In genomic region chr1:228745497-228745896, GRCh38 we compare ENCODE assay signal across 28 cellular contexts.
"Had no signal": no experiment of that assay in that cellular context is flagged by ENCODE, and none has a peak within 500 bp of the region (broad histone marks: within the 10 kb centered on the region; RNA-seq: fewer than 3 reads in every experiment).

No MANE protein-coding gene starts in this region.

- H3K4me1 ChIP-seq: left ventricle myocardium inferior, right atrium auricular region, vagina had no signal

- H3K27ac ChIP-seq: heart right ventricle, left ventricle myocardium inferior, neural progenitor cell, neutrophil, pancreas, right atrium auricular region, suprapubic skin, tibial nerve, vagina had no signal

- H3K9ac ChIP-seq: neural progenitor cell had no signal

- DNase-seq: heart right ventricle; islet precursor cell; left colon; left ventricle myocardium inferior; mesendoderm; naive B cell; natural killer cell; nephron progenitor cell; occipital lobe; pancreas; right lobe of liver; stimulated activated CD4-positive, alpha-beta T cell treated with anti-CD3 and anti-CD28 coated beads, Interleukin-12 subunit alpha, Interleukin-12 subunit beta, amount 100 ng/mL, for 4 hours; stimulated activated CD4-positive, alpha-beta T cell treated with anti-CD3 and anti-CD28 coated beads, Interleukin-15, amount 100 ng/mL, for 24 hours; stimulated activated CD4-positive, alpha-beta T cell treated with anti-CD3 and anti-CD28 coated beads, Interleukin-2, amount 100 ng/mL, for 24 hours; stimulated activated CD4-positive, alpha-beta T cell treated with anti-CD3 and anti-CD28 coated beads, Interleukin-4, amount 100 ng/mL, for 1 hour; stimulated activated naive B cell treated with anti-CD40 and anti-IgM and Interleukin-4, amounts not matched to agents 10 μg/mL and 1 μg/mL and 100 μg/mL, for 72 hours; stimulated activated naive CD8-positive, alpha-beta T cell treated with anti-CD3 and anti-CD28 coated beads, Interleukin-15, Interleukin-2, amounts not matched to agents 100 U/mL and 50 U/mL, for 24 hours; stomach had no signal

- H3K9me3 ChIP-seq: heart right ventricle, left ventricle myocardium inferior, neutrophil, pancreas, right atrium auricular region, right lobe of liver, stomach, suprapubic skin, tibial nerve, vagina had no signal

- H3K4me2 ChIP-seq: hepatocyte, neural progenitor cell had no signal

- ATAC-seq: heart right ventricle; natural killer cell; stimulated activated naive B cell treated with anti-CD40 and anti-IgM and Interleukin-4, amounts not matched to agents 10 μg/mL and 1 μg/mL and 100 μg/mL, for 72 hours; stimulated activated naive CD8-positive, alpha-beta T cell treated with anti-CD3 and anti-CD28 coated beads, Interleukin-15, Interleukin-2, amounts not matched to agents 100 U/mL and 50 U/mL, for 24 hours had no signal

- H2AFZ ChIP-seq: hepatocyte, neural progenitor cell had no signal

- H3K36me3 Mint-ChIP-seq: naive B cell; natural killer cell; stimulated activated naive B cell treated with anti-CD40 and anti-IgM and Interleukin-4, amounts not matched to agents 10 μg/mL and 1 μg/mL and 100 μg/mL, for 72 hours had no signal

- H3K4me1 Mint-ChIP-seq: naive B cell; stimulated activated naive B cell treated with anti-CD40 and anti-IgM and Interleukin-4, amounts not matched to agents 10 μg/mL and 1 μg/mL and 100 μg/mL, for 72 hours had no signal

- H3K27ac Mint-ChIP-seq: mesothelial cell of epicardium; naive B cell; natural killer cell; neural progenitor cell; stimulated activated naive B cell treated with anti-CD40 and anti-IgM and Interleukin-4, amounts not matched to agents 10 μg/mL and 1 μg/mL and 100 μg/mL, for 72 hours; type B pancreatic cell had no signal

- H3K9me3 Mint-ChIP-seq: mesothelial cell of epicardium; naive B cell; natural killer cell; nephron progenitor cell; neural progenitor cell; stimulated activated naive B cell treated with anti-CD40 and anti-IgM and Interleukin-4, amounts not matched to agents 10 μg/mL and 1 μg/mL and 100 μg/mL, for 72 hours; type B pancreatic cell had no signal

- H3K27me3 ChIP-seq: hepatocyte, neural progenitor cell, neutrophil, pancreas, right atrium auricular region, right lobe of liver, stomach, tibial nerve, vagina had no signal

- H3K27me3 Mint-ChIP-seq: type B pancreatic cell had no signal

- H3K4me3 Mint-ChIP-seq: mesothelial cell of epicardium; naive B cell; natural killer cell; nephron progenitor cell; neural progenitor cell; stimulated activated naive B cell treated with anti-CD40 and anti-IgM and Interleukin-4, amounts not matched to agents 10 μg/mL and 1 μg/mL and 100 μg/mL, for 72 hours; type B pancreatic cell had no signal

- H3K36me3 ChIP-seq: neural progenitor cell had no signal

- H3K4me3 ChIP-seq: heart right ventricle, hepatocyte, left ventricle myocardium inferior, lung, neural progenitor cell, pancreas, right atrium auricular region, right lobe of liver, stomach, suprapubic skin, tibial nerve, vagina had no signal
